ENCODE assay signal across 21 cellular contexts in genomic region chr15:53549697-53550315, GRCh38.
DNase-seq lines count a peak whose midpoint lies in the region; ATAC-seq, FAIRE-seq and TF ChIP-seq lines count a peak whose summit lies in the region.
"Had no signal": no experiment of that assay in that cellular context is flagged by ENCODE, and none has a peak within 500 bp of the region (broad histone marks: within the 10 kb centered on the region; RNA-seq: fewer than 3 reads in every experiment).

No MANE protein-coding gene starts in this region.

- FAIRE-seq in HepG2 (lab: Jason Lieb, UNC): no peak
- FAIRE-seq: GM19239, urothelium cell line had no signal

- no peak for DNase-seq in HepG2 (ENCODE audit: low spot score)
- peak; percentile 79 for DNase-seq in NCI-H748 treated with DMSO at 0.1 percent for 48 hours (lab: John Stamatoyannopoulos, UW)
- no peak for DNase-seq in upper lobe of right lung
- no peak for DNase-seq in kidney tubule cell (ENCODE audit: low spot score)
- no peak for DNase-seq in glutamatergic neuron
- DNase-seq: activated CD4-positive, CD25-positive, alpha-beta regulatory T cell; activated CD8-positive, alpha-beta T cell treated with anti-CD3 and anti-CD28 coated beads for 36 hours; activated T-cell treated with anti-CD3 and anti-CD28 coated beads, Interleukin-2, amount 50 U/mL, for 4 hours; CD4-positive, alpha-beta T cell; NCI-H2227 treated with DMSO at 0.1 percent for 48 hours; occipital lobe; stimulated activated CD4-positive, alpha-beta T cell treated with anti-CD3 and anti-CD28 coated beads, Interleukin-4, amount 100 ng/mL, for 1 hour had no signal

- intact Hi-C loops in HepG2 (cut with micrococcal nuclease; ENCODE audit: unreplicated experiment): no loop called here
- intact Hi-C loops in upper lobe of right lung (cut with DNase I): no loop called here

- in situ Hi-C loops in HepG2 (cut with HindIII; ENCODE audit: extremely low pct_ligation_motif_present, low pct_unique_long_range_greater_than_20kb): no loop called here

- WGBS in liver: 46% methylated on average over 3 of the region's 3 CpGs
- 74% methylated on average over 3 of the region's 3 CpGs for WGBS in HepG2 (ENCODE audit: low lambda C conversion rate)

- no peak overlapping the region for H3K4me3 Mint-ChIP-seq in glutamatergic neuron (ENCODE audit: unreplicated experiment)
- H3K4me3 Mint-ChIP-seq: activated CD8-positive, alpha-beta T cell treated with anti-CD3 and anti-CD28 coated beads for 36 hours; activated naive CD8-positive, alpha-beta T cell; activated T-cell treated with anti-CD3 and anti-CD28 coated beads, Interleukin-2, amount 50 U/mL, for 4 hours; CD4-positive, alpha-beta T cell had no signal

- H3K27ac Mint-ChIP-seq in glutamatergic neuron (ENCODE audit: unreplicated experiment): no peak overlapping the region
- H3K27ac Mint-ChIP-seq: activated CD8-positive, alpha-beta T cell treated with anti-CD3 and anti-CD28 coated beads for 36 hours; activated naive CD8-positive, alpha-beta T cell; CD4-positive, alpha-beta T cell had no signal

- H3K36me3 ChIP-seq in liver (ENCODE audit: control insufficient read depth in 4 of 4, insufficient read depth in 3 of 4, low read depth in 1 of 4, low read length in 3 of 4): peaks cover 0 to 9% (median 0%) of the 10 kb centered on the region in 4 donors
- H3K36me3 ChIP-seq in HepG2 (replicated peaks in 1 of 2; ENCODE audit: control insufficient read depth in 1 of 2, insufficient read depth in 2 of 2, low read length in 2 of 2): no peaks in the 10 kb centered on the region; a peak in 1 of 5 replicates
- H3K36me3 ChIP-seq in upper lobe of right lung: no peaks in the 10 kb centered on the region
- H3K36me3 ChIP-seq: SJSA1 had no signal

- TF ChIP-seq EP300 in HepG2 (IDR thresholded peaks at IDR 0.05; ENCODE audit: low read depth in 2 of 2, low read length in 2 of 2): no peak
- TF ChIP-seq EP300 in HepG2 (CRISPR knock-in tag; IDR thresholded peaks at IDR 0.05; ENCODE audit: borderline replicate concordance): no peak

- H3K4me1 ChIP-seq in liver (ENCODE audit: control insufficient read depth in 4 of 4, insufficient read depth in 4 of 4, low read length in 3 of 4) (peaks cover 0 to 10% (median 0%) of the 10 kb centered on the region in 4 donors), HepG2 (ENCODE audit: insufficient read depth, low read length) (peaks cover 25% of the 10 kb centered on the region), upper lobe of right lung (no peaks in the 10 kb centered on the region)
- H3K4me1 ChIP-seq: SJSA1 had no signal

- no peak overlapping the region for H3K4me2 ChIP-seq in HepG2 (ENCODE audit: low read depth, low read length)
- H3K4me2 ChIP-seq: KMS-11 had no signal

- H3K27me3 ChIP-seq in liver (ENCODE audit: control insufficient read depth in 4 of 4, insufficient read depth in 4 of 4, low read length in 3 of 4) (no peaks in the 10 kb centered on the region), HepG2 (ENCODE audit: control insufficient read depth in 1 of 2, insufficient read depth in 2 of 2, low read length in 2 of 2) (no peaks in the 10 kb centered on the region), upper lobe of right lung (no peaks in the 10 kb centered on the region)
- H3K27me3 ChIP-seq: SJSA1 had no signal

- peaks cover 2% of the 10 kb centered on the region for H3K27me3 Mint-ChIP-seq in glutamatergic neuron (ENCODE audit: unreplicated experiment)
- H3K27me3 Mint-ChIP-seq: activated CD8-positive, alpha-beta T cell treated with anti-CD3 and anti-CD28 coated beads for 36 hours; activated naive CD8-positive, alpha-beta T cell; CD4-positive, alpha-beta T cell had no signal

- CTCF ChIA-PET in HepG2 (lab: Yijun Ruan, JAX; ENCODE audit: low intra/inter-chr PET ratio, low total read pairs): no interaction called here

- ATAC-seq in HepG2 (no peak), esophagus mucosa (peak; percentile 71), upper lobe of right lung (peak; percentile 63), GM21786 (IDR thresholded peaks at IDR 0.05; ENCODE audit: unreplicated experiment) (no peak)
- ATAC-seq: activated CD8-positive, alpha-beta T cell treated with anti-CD3 and anti-CD28 coated beads for 36 hours; activated T-cell treated with anti-CD3 and anti-CD28 coated beads, Interleukin-2, amount 50 U/mL, for 4 hours had no signal

- no peak for TF ChIP-seq POLR2A in HepG2 (IDR thresholded peaks at IDR 0.05; ENCODE audit: insufficient read depth in 1 of 2, low read depth in 2 of 2, low read length in 2 of 2)

- H3K27ac ChIP-seq in liver (ENCODE audit: low read depth in 1 of 2, low read length in 2 of 2) (no peak overlapping the region), HepG2 (ENCODE audit: extremely low read length, insufficient read depth, low read length) (no peak overlapping the region), upper lobe of right lung (no peak overlapping the region)
- H3K27ac ChIP-seq: KMS-11, SJSA1, skin epidermis had no signal

- H3K4me3 ChIP-seq in liver (ENCODE audit: low read depth in 1 of 3, low read length in 3 of 3) (no peak overlapping the region), HepG2 (replicated peaks in 1 of 3; ENCODE audit: insufficient read depth in 1 of 3, low read depth in 2 of 3, low read length in 3 of 3) (no peak overlapping the region), upper lobe of right lung (no peak overlapping the region)
- H3K4me3 ChIP-seq: SJSA1, skin epidermis had no signal

- H2AFZ ChIP-seq in HepG2 (ENCODE audit: low read length): no peak overlapping the region

- H3K79me2 ChIP-seq in HepG2 (ENCODE audit: insufficient read depth, low read length): no peaks in the 10 kb centered on the region

- H4K20me1 ChIP-seq in HepG2 (ENCODE audit: insufficient read depth, low read length): no peaks in the 10 kb centered on the region

- no peaks in the 10 kb centered on the region for H3K9me3 ChIP-seq in liver (ENCODE audit: control insufficient read depth in 4 of 4, low read length in 3 of 4)
- H3K9me3 ChIP-seq in HepG2 (ENCODE audit: low read length): no peaks in the 10 kb centered on the region
- H3K9me3 ChIP-seq in upper lobe of right lung: no peaks in the 10 kb centered on the region
- H3K9me3 ChIP-seq: SJSA1 had no signal

- no peaks in the 10 kb centered on the region for H3K36me3 Mint-ChIP-seq in glutamatergic neuron (ENCODE audit: unreplicated experiment)
- H3K36me3 Mint-ChIP-seq: activated naive CD8-positive, alpha-beta T cell had no signal

- TF ChIP-seq CTCF in liver (IDR thresholded peaks at IDR 0.05; ENCODE audit: low read depth, low read length, missing input control): no peak
- TF ChIP-seq CTCF in HepG2 (CRISPR knock-in tag; IDR thresholded peaks at IDR 0.05): no peak
- TF ChIP-seq CTCF in upper lobe of right lung (IDR thresholded peaks at IDR 0.05): no peak
- no peak for TF ChIP-seq CTCF in glutamatergic neuron (IDR thresholded peaks at IDR 0.05; ENCODE audit: partially characterized antibody, unreplicated experiment)

- H3K4me1 Mint-ChIP-seq in glutamatergic neuron (ENCODE audit: low read depth, unreplicated experiment): peaks cover 14% of the 10 kb centered on the region

- no peak for TF ChIP-seq RAD21 in liver (IDR thresholded peaks at IDR 0.05)
- no peak for TF ChIP-seq RAD21 in HepG2 (CRISPR knock-in tag; IDR thresholded peaks at IDR 0.05)

- no TSS peak for BruUV-seq in HepG2 (replicated peaks; lab: Mats Ljungman, UMichigan)

- POLR2A ChIA-PET in HepG2 (lab: Yijun Ruan, JAX): no interaction called here

- H3K9ac ChIP-seq in liver (ENCODE audit: low read depth in 1 of 2, low read length in 2 of 2) (no peak overlapping the region), HepG2 (ENCODE audit: insufficient read depth, low read depth, low read length) (no peak overlapping the region)
- H3K9ac ChIP-seq: KMS-11 had no signal

- H3K9me3 Mint-ChIP-seq in glutamatergic neuron (ENCODE audit: unreplicated experiment): no peaks in the 10 kb centered on the region
- H3K9me3 Mint-ChIP-seq: activated CD8-positive, alpha-beta T cell treated with anti-CD3 and anti-CD28 coated beads for 36 hours; activated T-cell treated with anti-CD3 and anti-CD28 coated beads, Interleukin-2, amount 50 U/mL, for 4 hours; CD4-positive, alpha-beta T cell had no signal

TF ChIP-seq in liver, 16 proteins besides CTCF, POLR2A, EP300 and RAD21:
- TF ChIP-seq TAF1 (conservative IDR thresholded peaks at IDR 0.05) (no peak), SP1 (IDR thresholded peaks at IDR 0.05) (peak; percentile 42), ATF3 (IDR thresholded peaks at IDR 0.05) (no peak), YY1 (IDR thresholded peaks at IDR 0.05) (no peak), HNF4A (conservative IDR thresholded peaks at IDR 0.05) (peak; percentile 29 to 36), NR2F2 (IDR thresholded peaks at IDR 0.05) (no peak)

TF ChIP-seq in HepG2, 621 proteins besides CTCF, POLR2A, EP300 and RAD21:
- TF ChIP-seq, protein P1, sequence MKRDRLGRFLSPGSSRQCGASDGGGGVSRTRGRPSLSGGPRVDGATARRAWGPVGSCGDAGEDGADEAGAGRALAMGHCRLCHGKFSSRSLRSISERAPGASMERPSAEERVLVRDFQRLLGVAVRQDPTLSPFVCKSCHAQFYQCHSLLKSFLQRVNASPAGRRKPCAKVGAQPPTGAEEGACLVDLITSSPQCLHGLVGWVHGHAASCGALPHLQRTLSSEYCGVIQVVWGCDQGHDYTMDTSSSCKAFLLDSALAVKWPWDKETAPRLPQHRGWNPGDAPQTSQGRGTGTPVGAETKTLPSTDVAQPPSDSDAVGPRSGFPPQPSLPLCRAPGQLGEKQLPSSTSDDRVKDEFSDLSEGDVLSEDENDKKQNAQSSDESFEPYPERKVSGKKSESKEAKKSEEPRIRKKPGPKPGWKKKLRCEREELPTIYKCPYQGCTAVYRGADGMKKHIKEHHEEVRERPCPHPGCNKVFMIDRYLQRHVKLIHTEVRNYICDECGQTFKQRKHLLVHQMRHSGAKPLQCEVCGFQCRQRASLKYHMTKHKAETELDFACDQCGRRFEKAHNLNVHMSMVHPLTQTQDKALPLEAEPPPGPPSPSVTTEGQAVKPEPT (CRISPR knock-in tag; IDR thresholded peaks at IDR 0.05; ENCODE audit: low read depth): no peak

Comparison
In these comparisons a context has a peak if more than half of its experiments do, and no peak if none do; other contexts are left out.
1. ATAC-seq: peak in esophagus mucosa (single experiment) and upper lobe of right lung (single experiment); none in HepG2 (single experiment) and GM21786 (single experiment).